Comparison of ENCODE assay signal across 11 cellular contexts in the genomic region with DNA sequence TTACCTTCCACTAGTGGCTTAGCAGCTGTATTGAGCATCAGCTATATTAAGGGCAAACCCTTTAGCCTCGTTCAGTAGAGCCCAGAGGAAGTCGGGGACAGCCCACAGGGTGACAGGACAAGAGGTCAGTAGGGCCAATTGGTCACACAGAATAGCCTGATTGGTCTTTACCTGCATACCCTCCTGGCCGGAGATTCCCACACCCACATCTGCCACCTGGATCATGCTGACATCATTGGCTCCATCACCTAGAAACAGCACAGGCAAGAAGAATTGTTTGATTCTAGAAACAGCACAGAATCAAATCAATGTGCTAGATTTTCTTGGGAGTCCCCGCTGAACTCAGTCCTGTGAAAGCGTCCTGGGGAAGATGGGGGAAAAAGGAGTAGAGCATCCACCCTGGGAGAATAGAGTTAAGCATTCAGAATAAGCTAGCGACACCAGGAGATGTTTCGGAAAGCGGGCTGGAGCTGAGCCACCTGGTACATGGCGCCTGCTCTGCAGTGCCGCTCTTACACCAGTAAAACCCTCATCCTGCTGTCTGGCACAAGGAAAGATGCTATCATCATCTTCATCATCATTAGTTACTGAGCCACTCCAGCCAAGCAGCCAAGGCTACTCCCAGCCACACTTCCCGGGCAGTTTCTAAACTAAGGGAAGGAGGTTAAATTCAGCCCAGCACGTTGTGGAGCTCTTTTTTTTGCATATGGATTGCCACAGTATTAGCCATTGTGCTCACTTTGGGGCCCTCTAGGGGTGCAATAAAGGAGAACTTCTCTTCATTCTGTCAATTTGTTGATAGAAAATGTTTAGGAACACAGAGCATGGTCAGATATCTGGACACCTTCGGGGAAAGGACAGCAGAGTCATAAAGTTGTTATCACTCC.
A peak's percentile ranks its signal among the peaks of the same experiment; 100 is the strongest.
DNase-seq lines count a peak whose midpoint lies in the region; ATAC-seq and TF ChIP-seq lines count a peak whose summit lies in the region.
"Had no signal": no experiment of that assay in that cellular context is flagged by ENCODE, and none has a peak within 500 bp of the region (broad histone marks: within the 10 kb centered on the region; RNA-seq: fewer than 3 reads in every experiment).

No MANE protein-coding gene starts in this region.

- peaks cover 14% of the 10 kb centered on the region for H3K27me3 Mint-ChIP-seq in nephron progenitor cell (ENCODE audit: low read depth, poor library complexity)

- H3K9me3 Mint-ChIP-seq in nephron progenitor cell = no peaks in the 10 kb centered on the region

- no peak for ATAC-seq in HG03025 (IDR thresholded peaks at IDR 0.05; ENCODE audit: low FRiP score, unreplicated experiment)

- no peaks in the 10 kb centered on the region for H3K4me1 Mint-ChIP-seq in nephron progenitor cell

- H3K4me3 ChIP-seq in NB4 (ENCODE audit: low read depth, low read length) = no peak overlapping the region
- H3K4me3 ChIP-seq in choroid plexus epithelial cell (ENCODE audit: low read depth, low read length) = no peak overlapping the region
- H3K4me3 ChIP-seq: suprapubic skin had no signal

- H3K36me3 Mint-ChIP-seq in nephron progenitor cell (ENCODE audit: low read depth) = no peaks in the 10 kb centered on the region

- peak; percentile 29 for DNase-seq in AG20443 (ENCODE audit: low spot score)
- DNase-seq in NB4 (ENCODE audit: low read depth) = peak; percentile 17
- DNase-seq in choroid plexus epithelial cell (ENCODE audit: low read depth) = peak; percentile 13
- DNase-seq in nephron progenitor cell = no peak
- DNase-seq in stimulated activated CD4-positive, alpha-beta T cell treated with anti-CD3 and anti-CD28 coated beads, Interleukin-12 subunit alpha, Interleukin-12 subunit beta, amount 100 ng/mL, for 4 hours = no peak
- DNase-seq in NCI-H1930 (lab: John Stamatoyannopoulos, UW) = no peak
- DNase-seq in DMS153 (lab: John Stamatoyannopoulos, UW) = no peak
- DNase-seq: activated CD4-positive, CD25-positive, alpha-beta regulatory T cell treated with anti-CD3 and anti-CD28 coated beads, Interleukin-2, amount 50 U/mL, for 72 hours; activated naive CD4-positive, alpha-beta T cell treated with anti-CD3 and anti-CD28 coated beads, Interleukin-2, amount 50 U/mL, for 16 hours had no signal

- no peak overlapping the region for H3K4me3 Mint-ChIP-seq in nephron progenitor cell

- H3K27ac Mint-ChIP-seq in nephron progenitor cell = peak overlapping the region; percentile 29

- TF ChIP-seq CTCF in NB4 (IDR thresholded peaks at IDR 0.05; ENCODE audit: low read depth, low read length) = peak; percentile 25
- TF ChIP-seq CTCF in choroid plexus epithelial cell (conservative IDR thresholded peaks at IDR 0.05; ENCODE audit: low read depth, low read length) = peak; percentile 24
- no peak for TF ChIP-seq CTCF in nephron progenitor cell (IDR thresholded peaks at IDR 0.05)

- no peak for TF ChIP-seq POLR2A in NB4 (IDR thresholded peaks at IDR 0.05; ENCODE audit: extremely low read depth, insufficient read length)

Comparison
In these comparisons a context has a peak if more than half of its experiments do, and no peak if none do; other contexts are left out.
1. DNase-seq: peak in AG20443 (single experiment), NB4 (single experiment) and choroid plexus epithelial cell (single experiment); none in nephron progenitor cell (single experiment), stimulated activated CD4-positive, alpha-beta T cell treated with anti-CD3 and anti-CD28 coated beads, Interleukin-12 subunit alpha, Interleukin-12 subunit beta, amount 100 ng/mL, for 4 hours (single experiment), NCI-H1930 (0 of 2) and DMS153 (single experiment).